1 cellular context compared by ENCODE assay signal in genomic region chr1:27668808-27669723, GRCh38.
A peak's percentile ranks its signal among the peaks of the same experiment; 100 is the strongest.
TF ChIP-seq lines count a peak whose summit lies in the region.

No MANE protein-coding gene starts in this region.

TF ChIP-seq in HepG2, 621 proteins besides CTCF, POLR2A, EP300 and RAD21 (continued from another document and continues in another):
- TF ChIP-seq ATF4 (CRISPR knock-in tag; IDR thresholded peaks at IDR 0.05), result no peak
- peak; percentile 11; the same call in 1 of the 2 replicates for TF ChIP-seq SALL2 (CRISPR knock-in tag; IDR thresholded peaks at IDR 0.05)
- TF ChIP-seq RNF2 (conservative IDR thresholded peaks at IDR 0.05; ENCODE audit: low read depth), result 0 out of 2 replicates have a peak, but pooled peaks have one; percentile 35
- TF ChIP-seq MXI1 (IDR thresholded peaks at IDR 0.05; ENCODE audit: borderline replicate concordance, low read depth, low read length), result no peak
- no peak for TF ChIP-seq FOXJ3 (CRISPR knock-in tag; IDR thresholded peaks at IDR 0.05; ENCODE audit: borderline replicate concordance)
- TF ChIP-seq FOXO1 (CRISPR knock-in tag; IDR thresholded peaks at IDR 0.05), result peak; percentile 41; the same call in 1 of the 2 replicates
- no peak; the same call in 1 of the 2 replicates for TF ChIP-seq ZNF556 (CRISPR knock-in tag; IDR thresholded peaks at IDR 0.05; ENCODE audit: borderline replicate concordance)
- TF ChIP-seq UBTF (CRISPR knock-in tag; IDR thresholded peaks at IDR 0.05), result 0 out of 2 replicates have a peak, but pooled peaks have one; percentile 30
- no peak for TF ChIP-seq ZNF816 (CRISPR knock-in tag; IDR thresholded peaks at IDR 0.05; ENCODE audit: borderline replicate concordance)
- 0 out of 2 replicates have a peak, but pooled peaks have one; percentile 22 for TF ChIP-seq ZNF501 (CRISPR knock-in tag; IDR thresholded peaks at IDR 0.05)
- TF ChIP-seq ZNF639 (CRISPR knock-in tag; conservative IDR thresholded peaks at IDR 0.05), result no peak
- 0 out of 2 replicates have a peak, but pooled peaks have one; percentile 33 for TF ChIP-seq HOXA3 (CRISPR knock-in tag; IDR thresholded peaks at IDR 0.05)
- 0 out of 2 replicates have a peak, but pooled peaks have one; percentile 34 for TF ChIP-seq IRF2 (CRISPR knock-in tag; IDR thresholded peaks at IDR 0.05)
- TF ChIP-seq LCORL (IDR thresholded peaks at IDR 0.05), result no peak
- TF ChIP-seq LCORL (CRISPR knock-in tag; IDR thresholded peaks at IDR 0.05), result 0 out of 2 replicates have a peak, but pooled peaks have one; percentile 34
- TF ChIP-seq ZNF547 (CRISPR knock-in tag; IDR thresholded peaks at IDR 0.05), result no peak
- TF ChIP-seq AKAP8 (CRISPR knock-in tag; IDR thresholded peaks at IDR 0.05), result no peak
- TF ChIP-seq ZEB1 (IDR thresholded peaks at IDR 0.05; ENCODE audit: insufficient replicate concordance, low read depth), result peak; percentile 95
- no peak for TF ChIP-seq MZF1 (CRISPR knock-in tag; IDR thresholded peaks at IDR 0.05; ENCODE audit: borderline replicate concordance)
- TF ChIP-seq HMGXB4 (CRISPR knock-in tag; IDR thresholded peaks at IDR 0.05; ENCODE audit: borderline replicate concordance in 1 of 2, low read depth in 1 of 2), result peak in 1 of 2 experiments; percentile 67; a peak in 2 of 4 replicates
- no peak for TF ChIP-seq ATF7-NPFF (CRISPR knock-in tag; IDR thresholded peaks at IDR 0.05; ENCODE audit: low read depth)
- TF ChIP-seq FOXO4 (CRISPR knock-in tag; conservative IDR thresholded peaks at IDR 0.05), result no peak
- no peak for TF ChIP-seq ZBTB14 (CRISPR knock-in tag; IDR thresholded peaks at IDR 0.05)
- TF ChIP-seq PREB (CRISPR knock-in tag; IDR thresholded peaks at IDR 0.05), result no peak
- no peak; the same call in 1 of the 2 replicates for TF ChIP-seq CREB1 (IDR thresholded peaks at IDR 0.05)
- TF ChIP-seq CREB1 (CRISPR knock-in tag; IDR thresholded peaks at IDR 0.05), result peak; percentile 47
- TF ChIP-seq XRCC5 (optimal IDR thresholded peaks at IDR 0.05; ENCODE audit: low read length), result peak; percentile 63
- TF ChIP-seq POGK (CRISPR knock-in tag; conservative IDR thresholded peaks at IDR 0.05), result no peak
- peak; percentile 15 for TF ChIP-seq TEAD3 (CRISPR knock-in tag; optimal IDR thresholded peaks at IDR 0.05; ENCODE audit: borderline replicate concordance)
- TF ChIP-seq CC2D1A (CRISPR knock-in tag; IDR thresholded peaks at IDR 0.05), result no peak
- TF ChIP-seq ISL2 (CRISPR knock-in tag; IDR thresholded peaks at IDR 0.05), result peak; percentile 32; the same call in 1 of the 2 replicates
- TF ChIP-seq U2AF2 (IDR thresholded peaks at IDR 0.05; ENCODE audit: low read depth, low read length), result no peak
- peak; percentile 31 for TF ChIP-seq IKZF4 (CRISPR knock-in tag; IDR thresholded peaks at IDR 0.05; ENCODE audit: borderline replicate concordance, low read depth, not compliant biosample characterization)
- TF ChIP-seq ZFP36 (IDR thresholded peaks at IDR 0.05; ENCODE audit: borderline replicate concordance, low read depth, low read length, partially characterized antibody), result no peak
- TF ChIP-seq ZNF468 (CRISPR knock-in tag; IDR thresholded peaks at IDR 0.05), result no peak
- TF ChIP-seq ZNF18 (CRISPR knock-in tag; IDR thresholded peaks at IDR 0.05; ENCODE audit: insufficient replicate concordance), result no peak
- TF ChIP-seq FLYWCH1 (CRISPR knock-in tag; IDR thresholded peaks at IDR 0.05), result no peak
- TF ChIP-seq ONECUT2 (CRISPR knock-in tag; IDR thresholded peaks at IDR 0.05), result no peak
- TF ChIP-seq CEBPB (IDR thresholded peaks at IDR 0.05; ENCODE audit: borderline replicate concordance, low read depth, low read length), result no peak
- TF ChIP-seq E2F1 (CRISPR knock-in tag; IDR thresholded peaks at IDR 0.05), result no peak
- no peak for TF ChIP-seq KDM5A (IDR thresholded peaks at IDR 0.05; ENCODE audit: borderline replicate concordance, low read length)
- TF ChIP-seq ZMYM4 (CRISPR knock-in tag; IDR thresholded peaks at IDR 0.05), result no peak
- no peak for TF ChIP-seq ZNF260 (CRISPR knock-in tag; IDR thresholded peaks at IDR 0.05; ENCODE audit: borderline replicate concordance, low read depth)
- TF ChIP-seq CSRNP2 (CRISPR knock-in tag; conservative IDR thresholded peaks at IDR 0.05; ENCODE audit: low read depth), result no peak
- no peak for TF ChIP-seq MTF1 (CRISPR knock-in tag; IDR thresholded peaks at IDR 0.05)
